In genomic region chr17:31488264-31488981, GRCh38 we compare ENCODE assay signal across 8 cellular contexts.
A peak's percentile ranks its signal among the peaks of the same experiment; 100 is the strongest.
DNase-seq lines count a peak whose midpoint lies in the region; ATAC-seq and TF ChIP-seq lines count a peak whose summit lies in the region.

No MANE protein-coding gene starts in this region.

- H3K4me3 ChIP-seq in fibroblast of lung (replicated peaks in 1 of 4; ENCODE audit: control extremely low read depth in 1 of 4, insufficient read depth in 1 of 4, low read depth in 3 of 4, low read length in 4 of 4) (peak overlapping the region in 1 of 4 experiments; percentile 10), ovary (peak overlapping the region; percentile 43)

- no peak for TF ChIP-seq EP300 in ovary (IDR thresholded peaks at IDR 0.05)

- H3K9ac ChIP-seq in fibroblast of lung (ENCODE audit: insufficient read depth, low read length): no peak overlapping the region

- H3K36me3 Mint-ChIP-seq in T-helper 2 cell treated with Interferon-gamma antibody and Interleukin-4, amounts not matched to agents 5 μg/mL and 100 μg/mL, for 36 hours (ENCODE audit: low read depth): no peaks in the 10 kb centered on the region

- H3K4me1 Mint-ChIP-seq in T-helper 2 cell treated with Interferon-gamma antibody and Interleukin-4, amounts not matched to agents 5 μg/mL and 100 μg/mL, for 36 hours (ENCODE audit: low read depth): peaks cover 50% of the 10 kb centered on the region

- no peaks in the 10 kb centered on the region for H3K79me2 ChIP-seq in fibroblast of lung (ENCODE audit: control insufficient read depth, insufficient read depth, low read length)

- 7 to 9% (median 7%) methylated on average over 45 to 62 of the region's 62 CpGs for WGBS in ovary, 3 donors

- H3K27ac ChIP-seq in fibroblast of lung (ENCODE audit: insufficient read depth, low read length) (no peak overlapping the region), ovary (no peak overlapping the region)

- peak overlapping the region; percentile 35 for H3K4me2 ChIP-seq in fibroblast of lung (ENCODE audit: extremely low read depth, insufficient read depth, low read length)

- H3K4me3 Mint-ChIP-seq in T-helper 2 cell treated with Interferon-gamma antibody and Interleukin-4, amounts not matched to agents 5 μg/mL and 100 μg/mL, for 36 hours: peak overlapping the region; percentile 92

- H3K27me3 ChIP-seq in fibroblast of lung (ENCODE audit: control insufficient read depth, insufficient read depth, low read length) (peaks cover 52% of the 10 kb centered on the region), ovary (no peaks in the 10 kb centered on the region)

- H2AFZ ChIP-seq in fibroblast of lung (ENCODE audit: low read length): no peak overlapping the region

- ATAC-seq in HG03159 (IDR thresholded peaks at IDR 0.05; ENCODE audit: unreplicated experiment) (peak; percentile 12), GM18907 (IDR thresholded peaks at IDR 0.05; ENCODE audit: unreplicated experiment) (no peak)

- H3K4me1 ChIP-seq in fibroblast of lung (ENCODE audit: control insufficient read depth, extremely low read depth, insufficient read depth, low read length) (peaks cover 4% of the 10 kb centered on the region), ovary (ENCODE audit: insufficient read depth) (peaks cover 2% of the 10 kb centered on the region)

- intact Hi-C loops in ovary (cut with DNase I): loop anchor here in 1 of 4 donors (5.0 kb wide), 1 partner anchor 51 kb away; no protein-coding TSS in a partner anchor

- no peaks in the 10 kb centered on the region for H3K9me3 ChIP-seq in fibroblast of lung (ENCODE audit: control insufficient read depth, insufficient read depth, low read depth, low read length)
- no peaks in the 10 kb centered on the region for H3K9me3 ChIP-seq in ovary

- peak; percentile 46 for DNase-seq in activated CD4-positive, CD25-positive, alpha-beta regulatory T cell treated with anti-CD3 and anti-CD28 coated beads, Interleukin-2, amount 50 U/mL, for 72 hours
- no peak for DNase-seq in activated CD4-positive, CD25-positive, alpha-beta regulatory T cell (lab: John Stamatoyannopoulos, UW)
- DNase-seq in T-helper 2 cell treated with Interferon-gamma antibody and Interleukin-4, amounts not matched to agents 5 μg/mL and 100 μg/mL, for 36 hours (ENCODE audit: low spot score): peak; percentile 20
- DNase-seq in fibroblast of lung (ENCODE audit: low read depth in 2 of 2) (no peak), ovary (peak in 3 of 5 donors; percentile 29 to 41 (median 39)), OCI-M1 (lab: John Stamatoyannopoulos, UW) (no peak)

- no peaks in the 10 kb centered on the region for H4K20me1 ChIP-seq in fibroblast of lung (ENCODE audit: control insufficient read depth, extremely low read depth, insufficient read depth, low read length)

- peak overlapping the region; percentile 81 for H3K27ac Mint-ChIP-seq in T-helper 2 cell treated with Interferon-gamma antibody and Interleukin-4, amounts not matched to agents 5 μg/mL and 100 μg/mL, for 36 hours

- H3K27me3 Mint-ChIP-seq in T-helper 2 cell treated with Interferon-gamma antibody and Interleukin-4, amounts not matched to agents 5 μg/mL and 100 μg/mL, for 36 hours (ENCODE audit: low read depth): no peaks in the 10 kb centered on the region

- TF ChIP-seq POLR2A in ovary (IDR thresholded peaks at IDR 0.05): no peak

- H3K36me3 ChIP-seq in fibroblast of lung (ENCODE audit: control insufficient read depth, insufficient read depth, low read length) (no peaks in the 10 kb centered on the region), ovary (no peaks in the 10 kb centered on the region)

- TF ChIP-seq CTCF in fibroblast of lung (conservative IDR thresholded peaks at IDR 0.05 in 1 of 2, IDR thresholded peaks at IDR 0.05 in 1 of 2; ENCODE audit: low read depth in 1 of 2, low read length in 2 of 2) (no peak), ovary (IDR thresholded peaks at IDR 0.05) (no peak)

- H3K9me3 Mint-ChIP-seq in T-helper 2 cell treated with Interferon-gamma antibody and Interleukin-4, amounts not matched to agents 5 μg/mL and 100 μg/mL, for 36 hours: no peaks in the 10 kb centered on the region

Comparison
In these comparisons a context has a peak if more than half of its experiments do, and no peak if none do; other contexts are left out.
1. DNase-seq: peak in activated CD4-positive, CD25-positive, alpha-beta regulatory T cell treated with anti-CD3 and anti-CD28 coated beads, Interleukin-2, amount 50 U/mL, for 72 hours (single experiment), T-helper 2 cell treated with Interferon-gamma antibody and Interleukin-4, amounts not matched to agents 5 μg/mL and 100 μg/mL, for 36 hours (single experiment) and ovary (3 of 5); none in activated CD4-positive, CD25-positive, alpha-beta regulatory T cell (0 of 4), fibroblast of lung (0 of 2) and OCI-M1 (single experiment).